ENCODE assay signal across 8 cellular contexts in the genomic region with DNA sequence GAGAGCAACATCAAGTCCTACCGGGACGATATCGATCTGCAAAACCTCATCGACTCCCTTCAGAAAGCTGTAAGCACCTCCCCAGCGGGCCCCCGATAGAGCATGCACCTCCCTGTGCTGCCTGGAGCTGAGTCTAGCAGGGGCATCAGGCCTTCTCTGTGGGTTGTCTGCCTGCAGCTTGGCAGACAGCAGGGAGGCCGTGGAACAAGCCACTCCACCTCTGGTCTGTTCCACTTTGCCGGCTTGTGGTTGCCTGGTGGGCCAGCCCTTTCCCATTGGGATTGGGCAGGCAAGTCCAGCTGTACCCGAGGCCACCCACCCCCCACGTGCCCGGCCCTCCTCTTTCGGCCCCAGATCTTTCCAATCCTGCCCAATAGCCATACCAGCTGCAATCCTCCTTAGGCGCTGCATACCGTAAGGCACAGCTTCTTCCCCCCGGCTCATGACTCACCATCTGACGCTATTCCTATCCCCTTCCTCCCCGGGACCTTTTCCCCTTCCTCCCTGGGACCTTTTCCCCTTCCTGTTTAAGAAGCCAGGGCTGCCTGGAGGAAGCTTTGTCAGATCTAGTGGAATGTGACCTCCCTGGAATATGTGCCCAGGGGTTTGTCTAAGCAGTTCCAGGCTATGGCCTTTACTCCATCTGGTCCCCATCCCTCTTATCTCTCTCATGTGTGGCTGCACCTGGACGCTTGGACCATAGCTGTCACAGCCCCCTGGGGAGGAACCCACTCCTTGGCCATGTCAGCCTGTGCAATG. TPM values are rescaled to one million over a fixed set of nuclear protein-coding genes. Genes with fewer than 3 reads are reported as not detected.
DNase-seq lines count a peak whose midpoint lies in the region; ATAC-seq and TF ChIP-seq lines count a peak whose summit lies in the region.

No MANE protein-coding gene starts in this region.

- H3K27me3 Mint-ChIP-seq in progenitor cell of endocrine pancreas = no peaks in the 10 kb centered on the region

- peaks cover 24% of the 10 kb centered on the region for H3K36me3 Mint-ChIP-seq in progenitor cell of endocrine pancreas (ENCODE audit: insufficient read depth)

- ATAC-seq in left ventricle myocardium superior = peak; percentile 61
- no peak for ATAC-seq in GM21526 (IDR thresholded peaks at IDR 0.05; ENCODE audit: low FRiP score, unreplicated experiment)

- H3K27ac ChIP-seq in angular gyrus (ENCODE audit: low read depth, low read length) = peak overlapping the region; percentile 39

- H3K4me1 Mint-ChIP-seq in progenitor cell of endocrine pancreas (ENCODE audit: low read depth) = peaks cover 24% of the 10 kb centered on the region

- H3K27ac Mint-ChIP-seq in progenitor cell of endocrine pancreas = no peak overlapping the region

- H3K4me3 Mint-ChIP-seq in progenitor cell of endocrine pancreas (ENCODE audit: low read depth) = no peak overlapping the region

- TF ChIP-seq CTCF in progenitor cell of endocrine pancreas (IDR thresholded peaks at IDR 0.05; ENCODE audit: unreplicated experiment) = no peak

- no peaks in the 10 kb centered on the region for H3K9me3 Mint-ChIP-seq in progenitor cell of endocrine pancreas (ENCODE audit: low read depth)

- intact Hi-C loops in left ventricle myocardium superior (cut with micrococcal nuclease) = no loop called here

- peak; percentile 50 for DNase-seq in HT-29 (ENCODE audit: low spot score)
- DNase-seq in left ventricle myocardium superior = no peak
- peak; percentile 70 for DNase-seq in smooth muscle cell of the brain vasculature (ENCODE audit: low read depth, low spot score)
- no peak for DNase-seq in progenitor cell of endocrine pancreas (ENCODE audit: low spot score, unreplicated experiment)
- no peak for DNase-seq in stimulated activated naive CD4-positive, alpha-beta T cell (lab: John Stamatoyannopoulos, UW)
- DNase-seq in NCI-H526 treated with DMSO at 0.1 percent for 48 hours (lab: John Stamatoyannopoulos, UW) = no peak

RNA-seq across cellular contexts. Expression of a gene that starts 28.1 kb away (rescaled TPM):
- not detected in 2 replicates for total RNA-seq in HT-29 (2014; rRNA removed; shearing (Covaris generic))
- total RNA-seq in left ventricle myocardium superior (not detected), progenitor cell of endocrine pancreas (0.11 and 0.12 TPM in 2 replicates)

RNA-seq across cellular contexts. Expression of a gene that starts 55.5 kb away (rescaled TPM):
- total RNA-seq in HT-29 (2014; rRNA removed; shearing (Covaris generic)) = 58.3 and 65.1 TPM in 2 replicates
- total RNA-seq in left ventricle myocardium superior = 41.2 TPM
- total RNA-seq in progenitor cell of endocrine pancreas = 126 TPM in 2 replicates

Comparison
In these comparisons a context has a peak if more than half of its experiments do, and no peak if none do; other contexts are left out.
1. DNase-seq: peak in HT-29 (single experiment) and smooth muscle cell of the brain vasculature (single experiment); none in left ventricle myocardium superior (single experiment), progenitor cell of endocrine pancreas (single experiment), stimulated activated naive CD4-positive, alpha-beta T cell (0 of 6) and NCI-H526 treated with DMSO at 0.1 percent for 48 hours (single experiment).